In the genomic region with DNA sequence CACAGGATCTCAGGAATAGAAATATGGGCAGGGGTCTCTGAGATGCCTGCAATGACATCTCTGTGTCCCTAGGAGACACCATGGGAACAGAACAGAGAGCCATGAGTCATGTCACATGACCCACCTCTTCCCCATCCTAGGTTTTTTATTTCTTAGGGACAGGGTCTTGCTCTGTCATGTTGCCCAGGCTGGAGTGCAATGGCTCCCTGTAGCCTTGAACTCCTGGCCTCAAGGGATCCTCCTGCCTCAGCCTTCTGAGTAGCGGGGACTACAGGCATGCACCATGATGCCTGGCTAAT, we compare ENCODE assay signal across 15 cellular contexts.
"Had no signal": no experiment of that assay in that cellular context is flagged by ENCODE, and none has a peak within 500 bp of the region (broad histone marks: within the 10 kb centered on the region; RNA-seq: fewer than 3 reads in every experiment).

No MANE protein-coding gene starts in this region.

- H3K36me3 ChIP-seq: esophagus squamous epithelium, lower lobe of right lung, thyroid gland had no signal

- H3K27ac ChIP-seq: foreskin keratinocyte had no signal

- H3K4me1 ChIP-seq: foreskin keratinocyte had no signal

- H3K27me3 ChIP-seq: esophagus squamous epithelium, thyroid gland had no signal

- ATAC-seq: activated naive CD4-positive, alpha-beta T cell treated with anti-CD3 and anti-CD28 coated beads, Interleukin-2, amount 50 U/mL, for 72 hours; activated T-cell treated with anti-CD3 and anti-CD28 coated beads, Interleukin-2, amount 50 U/mL, for 4 hours; foreskin keratinocyte; natural killer cell; stimulated activated naive CD8-positive, alpha-beta T cell treated with anti-CD3 and anti-CD28 coated beads, Interleukin-15, amount 100 ng/mL, for 72 hours had no signal

- H3K9me3 ChIP-seq: esophagus squamous epithelium, lower lobe of right lung, thyroid gland had no signal

- DNase-seq: activated CD4-positive, alpha-beta memory T cell treated with anti-CD3 and anti-CD28 coated beads for 36 hours; activated CD4-positive, alpha-beta T cell treated with anti-CD3 and anti-CD28 coated beads for 1 hour; activated effector memory CD4-positive, alpha-beta T cell treated with anti-CD3 and anti-CD28 coated beads, Interleukin-2, amount 50 U/mL, for 16 hours; activated T-cell treated with anti-CD3 and anti-CD28 coated beads, Interleukin-2, amount 50 U/mL, for 4 hours; amniotic stem cell; esophagus squamous epithelium; foreskin keratinocyte; lower lobe of right lung; natural killer cell; occipital lobe; stimulated activated CD4-positive, alpha-beta T cell treated with anti-CD3 and anti-CD28 coated beads, Interleukin-4, amount 100 ng/mL, for 4 hours; stimulated activated naive CD8-positive, alpha-beta T cell treated with anti-CD3 and anti-CD28 coated beads, Interleukin-15, amount 100 ng/mL, for 72 hours; T-helper 9 cell had no signal

- H3K4me3 ChIP-seq: esophagus squamous epithelium, lower lobe of right lung, thyroid gland had no signal
